Comparison of ENCODE assay signal across 1 cellular context in genomic region chr20:51427625-51428291, GRCh38.
TF ChIP-seq lines count a peak whose summit lies in the region.

No MANE protein-coding gene starts in this region.

TF ChIP-seq in H1, 55 proteins besides CTCF, POLR2A, EP300 and RAD21 (continued from another document):
- TF ChIP-seq CREB1 (IDR thresholded peaks at IDR 0.05): no peak
- no peak for TF ChIP-seq NRF1 (IDR thresholded peaks at IDR 0.05; ENCODE audit: low read depth, low read length)
- no peak for TF ChIP-seq NANOG (IDR thresholded peaks at IDR 0.05; ENCODE audit: insufficient read depth, low read depth, low read length, poor library complexity, severe bottlenecking)
- no peak for TF ChIP-seq GABPA (IDR thresholded peaks at IDR 0.05; ENCODE audit: borderline replicate concordance, insufficient read depth, low read length)
- TF ChIP-seq KDM5A (IDR thresholded peaks at IDR 0.05; ENCODE audit: low read length): no peak
